In genomic region chr10:70652761-70653657, GRCh38 we compare ENCODE assay signal across 12 cellular contexts. TPM values are rescaled to one million over a fixed set of nuclear protein-coding genes. Genes with fewer than 3 reads are reported as not detected.
DNase-seq lines count a peak whose midpoint lies in the region; ATAC-seq and TF ChIP-seq lines count a peak whose summit lies in the region.
"Had no signal": no experiment of that assay in that cellular context is flagged by ENCODE, and none has a peak within 500 bp of the region (broad histone marks: within the 10 kb centered on the region; RNA-seq: fewer than 3 reads in every experiment).

No MANE protein-coding gene starts in this region.

- 26 to 33% (median 28%) methylated on average over 11 to 16 of the region's 16 CpGs for WGBS in heart left ventricle, 4 donors

- H3K36me3 ChIP-seq in heart left ventricle, result no peaks in the 10 kb centered on the region
- no peaks in the 10 kb centered on the region for H3K36me3 ChIP-seq in skeletal muscle satellite cell (ENCODE audit: insufficient read depth, low read length)

- TF ChIP-seq POLR2A in heart left ventricle (IDR thresholded peaks at IDR 0.05), result no peak

- H3K4me2 ChIP-seq in skeletal muscle satellite cell (ENCODE audit: low read length), result peak overlapping the region; percentile 10

- H3K27ac Mint-ChIP-seq in T-helper 17 cell, result no peak overlapping the region
- H3K27ac Mint-ChIP-seq: stimulated activated naive CD8-positive, alpha-beta T cell treated with anti-CD3 and anti-CD28 coated beads, Interleukin-15, amount 100 ng/mL, for 72 hours had no signal

- DNase-seq in HCEC 1CT (peak; percentile 99), amniotic epithelial cell (ENCODE audit: low read depth) (peak; percentile 69), heart left ventricle (peak; percentile 82 to 91 (median 85)), T-helper 17 cell (no peak), NCI-H2196 treated with DMSO at 0.1 percent for 48 hours (lab: John Stamatoyannopoulos, UW; ENCODE audit: unreplicated experiment) (no peak), DMS53 treated with DMSO at 0.1 percent for 48 hours (lab: John Stamatoyannopoulos, UW; ENCODE audit: unreplicated experiment) (no peak)
- DNase-seq: activated T-cell treated with anti-CD3 and anti-CD28 coated beads for 4 hours; RPMI8226; stimulated activated naive CD8-positive, alpha-beta T cell treated with anti-CD3 and anti-CD28 coated beads, Interleukin-15, amount 100 ng/mL, for 72 hours had no signal

- H3K4me1 ChIP-seq in heart left ventricle (peaks cover 0 to 23% (median 15%) of the 10 kb centered on the region in 12 donors), skeletal muscle satellite cell (ENCODE audit: control insufficient read depth, insufficient read depth, low read length) (peaks cover 50% of the 10 kb centered on the region)

- H3K4me3 ChIP-seq in heart left ventricle, result no peak overlapping the region
- no peak overlapping the region for H3K4me3 ChIP-seq in skeletal muscle satellite cell (ENCODE audit: low read length)

- H3K27me3 ChIP-seq in heart left ventricle (no peaks in the 10 kb centered on the region), skeletal muscle satellite cell (ENCODE audit: control insufficient read depth, insufficient read depth, low read length) (no peaks in the 10 kb centered on the region)

- no peak overlapping the region for H3K4me3 Mint-ChIP-seq in T-helper 17 cell
- H3K4me3 Mint-ChIP-seq: stimulated activated naive CD8-positive, alpha-beta T cell treated with anti-CD3 and anti-CD28 coated beads, Interleukin-15, amount 100 ng/mL, for 72 hours had no signal

- peak overlapping the region in 11 of 12 donors; percentile 5 to 71 (median 61) for H3K27ac ChIP-seq in heart left ventricle

- peak overlapping the region; percentile 62 for H3K9ac ChIP-seq in skeletal muscle satellite cell (ENCODE audit: low read depth, low read length)

- TF ChIP-seq CTCF in heart left ventricle (IDR thresholded peaks at IDR 0.05), result no peak

- peaks cover 0 to 4% (median 0%) of the 10 kb centered on the region in 12 donors for H3K9me3 ChIP-seq in heart left ventricle
- no peaks in the 10 kb centered on the region for H3K9me3 ChIP-seq in skeletal muscle satellite cell (replicated peaks; ENCODE audit: low read length)
- H3K9me3 ChIP-seq in T-helper 17 cell (ENCODE audit: control insufficient read depth, low read length, poor library complexity, severe bottlenecking), result no peaks in the 10 kb centered on the region

- H3K27me3 Mint-ChIP-seq in T-helper 17 cell, result peaks cover 12% of the 10 kb centered on the region
- H3K27me3 Mint-ChIP-seq: stimulated activated naive CD8-positive, alpha-beta T cell treated with anti-CD3 and anti-CD28 coated beads, Interleukin-15, amount 100 ng/mL, for 72 hours had no signal

- intact Hi-C loops in heart left ventricle (cut with DNase I), result loop anchor here in 1 of 10 donors (10.0 kb wide), 1 partner anchor 68 kb away; no protein-coding TSS in a partner anchor

- no peaks in the 10 kb centered on the region for H3K4me1 Mint-ChIP-seq in T-helper 17 cell

- H3K36me3 Mint-ChIP-seq in T-helper 17 cell (ENCODE audit: low read depth), result peaks cover 3% of the 10 kb centered on the region

- ATAC-seq in heart left ventricle (peak; percentile 86 to 95 (median 93)), T-helper 17 cell (no peak), HG02970 (IDR thresholded peaks at IDR 0.05; ENCODE audit: low FRiP score, unreplicated experiment) (no peak)
- ATAC-seq: stimulated activated naive CD8-positive, alpha-beta T cell treated with anti-CD3 and anti-CD28 coated beads, Interleukin-15, amount 100 ng/mL, for 72 hours had no signal

RNA-seq across cellular contexts. Expression of gene ADAMTS14, which starts 19.3 kb away (rescaled TPM):
- 1 to 10 TPM in 2 of 9 donors, under 1 TPM in 6, not detected in 1; 0.16 to 3.8 (median 0.47) TPM for total RNA-seq in heart left ventricle
- polyA plus RNA-seq in heart left ventricle, result under 1 TPM; 0.11 to 0.30 TPM
- 0.25 and 1.1 TPM in 2 replicates for total RNA-seq in skeletal muscle satellite cell (2012; rRNA removed)
- not detected for total RNA-seq in T-helper 17 cell
- total RNA-seq: endothelial cell of umbilical vein had no signal
- polyA plus RNA-seq: endothelial cell of umbilical vein had no signal

RNA-seq across cellular contexts. Expression of gene PRF1, which starts 50.5 kb away (rescaled TPM):
- total RNA-seq in heart left ventricle (10 to 100 TPM in 1 of 9 donors, 1 to 10 TPM in 4, under 1 TPM in 4; 0.50 to 19.4 (median 1.4) TPM), T-helper 17 cell (10 to 100 TPM; 16.5 to 18.0 TPM)
- 1 to 10 TPM in 1 of 2 donors, under 1 TPM in 1; 0.68 to 1.0 TPM for polyA plus RNA-seq in heart left ventricle
- not detected in 2 replicates for total RNA-seq in skeletal muscle satellite cell (2012; rRNA removed)
- total RNA-seq: endothelial cell of umbilical vein had no signal
- polyA plus RNA-seq: endothelial cell of umbilical vein had no signal

Comparison
In these comparisons a context has a peak if more than half of its experiments do, and no peak if none do; other contexts are left out.
1. DNase-seq: peak in HCEC 1CT (single experiment), amniotic epithelial cell (single experiment) and heart left ventricle (5 of 5); none in T-helper 17 cell (0 of 3), NCI-H2196 treated with DMSO at 0.1 percent for 48 hours (single experiment) and DMS53 treated with DMSO at 0.1 percent for 48 hours (single experiment).
2. ATAC-seq: peak in heart left ventricle (4 of 4); none in T-helper 17 cell (single experiment) and HG02970 (single experiment).